In the genomic region with DNA sequence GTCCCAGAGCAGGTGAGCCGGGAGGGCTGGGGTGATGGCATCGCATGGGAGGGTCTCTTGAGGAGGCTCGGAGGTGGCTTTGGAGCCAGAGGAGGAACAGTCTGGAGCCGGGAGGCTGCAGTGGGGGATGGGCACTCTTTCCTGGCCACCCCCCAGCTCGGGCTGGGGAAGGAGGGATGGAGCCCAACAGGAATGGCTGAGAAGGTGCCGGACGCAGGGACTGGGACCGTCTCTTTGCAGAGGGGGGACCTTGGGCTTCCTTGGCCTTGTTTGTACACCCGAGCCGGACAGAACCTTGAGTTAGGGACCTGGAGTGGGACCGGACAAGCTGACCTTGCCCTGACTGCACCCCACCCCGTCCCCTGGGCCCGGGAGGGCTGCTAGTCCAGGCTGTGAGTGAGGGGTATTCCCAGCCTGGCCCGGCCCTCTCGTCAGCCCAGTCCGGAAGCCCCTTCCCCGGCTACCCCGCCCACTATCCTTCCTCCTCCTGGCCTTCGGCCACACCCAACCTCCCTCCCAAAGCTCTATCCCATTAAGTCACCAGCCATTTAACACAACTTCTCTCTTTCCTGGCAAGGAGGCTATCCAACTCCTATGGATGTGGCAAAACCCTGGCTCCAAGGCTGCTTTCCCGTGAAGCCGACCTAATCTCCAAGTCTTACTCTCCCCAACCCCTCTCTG, we compare ENCODE assay signal across 11 cellular contexts. TPM values are rescaled to one million over a fixed set of nuclear protein-coding genes. Genes with fewer than 3 reads are reported as not detected.
DNase-seq lines count a peak whose midpoint lies in the region; ATAC-seq, FAIRE-seq and TF ChIP-seq lines count a peak whose summit lies in the region.
"Had no signal": no experiment of that assay in that cellular context is flagged by ENCODE, and none has a peak within 500 bp of the region (broad histone marks: within the 10 kb centered on the region; RNA-seq: fewer than 3 reads in every experiment).

No MANE protein-coding gene starts in this region.

- no peaks in the 10 kb centered on the region for H3K9me3 ChIP-seq in H1 (ENCODE audit: insufficient read depth in 2 of 2, low read depth in 1 of 2, low read length in 1 of 2)
- H3K9me3 ChIP-seq in muscle layer of colon (ENCODE audit: low read length), result no peaks in the 10 kb centered on the region

- peaks cover 14% of the 10 kb centered on the region for H3K4me1 Mint-ChIP-seq in HFFc6 (ENCODE audit: low read depth)

- H3K4me3 Mint-ChIP-seq in HFFc6, result peak overlapping the region; percentile 84; the same call in 1 of the 2 replicates
- H3K4me3 Mint-ChIP-seq: stimulated activated memory B cell treated with anti-CD40 and anti-IgM and Interleukin-4, amounts not matched to agents 10 μg/mL and 1 μg/mL and 100 μg/mL, for 72 hours had no signal

- H2BK15ac ChIP-seq in H1 (ENCODE audit: low read length), result no peak overlapping the region; the same call in 1 of the 2 replicates

- no peaks in the 10 kb centered on the region for H3K79me1 ChIP-seq in H1 (ENCODE audit: low read depth, low read length)

- peaks cover 2 to 10% of the 10 kb centered on the region in 2 experiments for H4K20me1 ChIP-seq in H1 (replicated peaks in 1 of 2; ENCODE audit: control insufficient read depth in 1 of 2, insufficient read depth in 2 of 2, low read length in 2 of 2)

- TF ChIP-seq RAD21 in H1 (IDR thresholded peaks at IDR 0.05 in 1 of 2, conservative IDR thresholded peaks at IDR 0.05 in 1 of 2; ENCODE audit: low read depth in 2 of 2, low read length in 2 of 2), result no peak

- H3K27me3 Mint-ChIP-seq in HFFc6 (ENCODE audit: insufficient read depth), result peaks cover 2% of the 10 kb centered on the region

- ATAC-seq in HG03520 (IDR thresholded peaks at IDR 0.05; ENCODE audit: unreplicated experiment) (no peak), GM21737 (IDR thresholded peaks at IDR 0.05; ENCODE audit: unreplicated experiment) (no peak)

- POLR2A ChIA-PET in H1 (lab: Charles Lee; ENCODE audit: partially characterized antibody), result interaction anchor here (0.6 to 1.8 kb wide), 9 partner anchors 8 to 64 kb away, joined by 3 to 6 read pairs (median 3); no protein-coding TSS in a partner anchor

- peak overlapping the region; percentile 52 for H4K91ac ChIP-seq in H1 (replicated peaks; ENCODE audit: insufficient read length, low read length)

- no peak overlapping the region for H4K5ac ChIP-seq in H1 (ENCODE audit: insufficient read length, low read depth, low read length)

- H3K18ac ChIP-seq in H1 (ENCODE audit: extremely low read depth, low read length), result peak overlapping the region; percentile 81; the same call in 1 of the 2 replicates

- H3K36me3 Mint-ChIP-seq in HFFc6 (ENCODE audit: low read depth), result peaks cover 6% of the 10 kb centered on the region

- TF ChIP-seq CTCF in HFFc6 (IDR thresholded peaks at IDR 0.05), result no peak
- no peak for TF ChIP-seq CTCF in H1 (IDR thresholded peaks at IDR 0.05; ENCODE audit: control extremely low read depth in 1 of 3, insufficient read depth in 1 of 3, low read depth in 1 of 3, low read length in 3 of 3)

- TF ChIP-seq EP300 in H1 (IDR thresholded peaks at IDR 0.05; ENCODE audit: borderline replicate concordance in 1 of 2, low read depth in 2 of 2, low read length in 2 of 2), result no peak

- H2BK120ac ChIP-seq in H1 (replicated peaks; ENCODE audit: low read depth, low read length), result peak overlapping the region; percentile 13

- H3K27ac ChIP-seq in ACC112 (ENCODE audit: low read depth, low read length) (no peak overlapping the region), H1 (ENCODE audit: low read depth, low read length) (no peak overlapping the region), muscle layer of colon (ENCODE audit: low read depth, low read length) (peak overlapping the region; percentile 79)

- peak; percentile 32 for DNase-seq in HFFc6
- peak in 1 of 2 experiments; percentile 77 for DNase-seq in H1 (ENCODE audit: low read depth in 1 of 2, low spot score in 2 of 2)
- DNase-seq in DMS153 (lab: John Stamatoyannopoulos, UW), result no peak
- DNase-seq in D341Med (ENCODE audit: low spot score), result no peak
- DNase-seq: NCI-H1436 treated with DMSO at 0.1 percent for 48 hours had no signal

- no peak overlapping the region for H3K9ac ChIP-seq in H1 (replicated peaks in 1 of 4; ENCODE audit: extremely low read depth in 1 of 4, low read depth in 3 of 4, low read length in 3 of 4)
- no peak overlapping the region for H3K9ac ChIP-seq in muscle layer of colon (ENCODE audit: low read length)

- peaks cover 18% of the 10 kb centered on the region; the same call in 1 of the 2 replicates for H3K23me2 ChIP-seq in H1 (ENCODE audit: low read depth, low read length)

- H3K27ac Mint-ChIP-seq in HFFc6, result peak overlapping the region; percentile 82
- H3K27ac Mint-ChIP-seq: stimulated activated memory B cell treated with anti-CD40 and anti-IgM and Interleukin-4, amounts not matched to agents 10 μg/mL and 1 μg/mL and 100 μg/mL, for 72 hours had no signal

- no peak for FAIRE-seq in H1 (lab: Jason Lieb, UNC)
- FAIRE-seq: colon had no signal

- no peaks in the 10 kb centered on the region; the same call in 1 of the 2 replicates for H3K36me3 ChIP-seq in ACC112 (ENCODE audit: insufficient read depth, low read length)
- peaks cover 0 to 16% (median 2%) of the 10 kb centered on the region in 4 experiments; a peak in 2 of 8 replicates for H3K36me3 ChIP-seq in H1 (ENCODE audit: control insufficient read depth in 2 of 4, insufficient read depth in 4 of 4, low read length in 3 of 4)
- H3K36me3 ChIP-seq in muscle layer of colon (ENCODE audit: insufficient read depth, low read length), result peaks cover 13% of the 10 kb centered on the region

- H3K4me1 ChIP-seq in ACC112 (ENCODE audit: control insufficient read depth, insufficient read depth, low read length, unreplicated experiment), result no peaks in the 10 kb centered on the region
- peaks cover 3 to 14% (median 12%) of the 10 kb centered on the region in 4 experiments for H3K4me1 ChIP-seq in H1 (replicated peaks in 1 of 4; ENCODE audit: control insufficient read depth in 3 of 4, insufficient read depth in 4 of 4, low read length in 3 of 4)
- H3K4me1 ChIP-seq in muscle layer of colon (ENCODE audit: insufficient read depth, low read length), result peaks cover 13% of the 10 kb centered on the region

- no peak overlapping the region for H2AK5ac ChIP-seq in H1 (ENCODE audit: low read depth, low read length)

- CTCF ChIA-PET in H1 (lab: Charles Lee; ENCODE audit: partially characterized antibody), result interaction anchor here (0.6 to 4.0 kb wide), 8 partner anchors 9 to 93 kb away, joined by 3 to 23 read pairs (median 6); a partner anchor contains a TSS

- peak overlapping the region; percentile 64 for H3K4ac ChIP-seq in H1 (replicated peaks; ENCODE audit: insufficient read length, low read depth, low read length)

- H3K79me2 ChIP-seq in ACC112 (ENCODE audit: control insufficient read depth, insufficient read depth, low read length, unreplicated experiment) (no peaks in the 10 kb centered on the region), H1 (ENCODE audit: control insufficient read depth in 1 of 2, insufficient read depth in 2 of 2, low read length in 2 of 2) (no peaks in the 10 kb centered on the region)

- H3K23ac ChIP-seq in H1 (ENCODE audit: insufficient read length), result no peak overlapping the region

- peak overlapping the region; percentile 82 to 83 for H3K4me2 ChIP-seq in H1 (ENCODE audit: insufficient read depth in 1 of 2, low read depth in 2 of 2, low read length in 2 of 2)

- H3K9me3 Mint-ChIP-seq in HFFc6, result no peaks in the 10 kb centered on the region

- H3K27me3 ChIP-seq in ACC112 (ENCODE audit: insufficient read depth, low read length) (no peaks in the 10 kb centered on the region), H1 (replicated peaks in 1 of 4; ENCODE audit: control insufficient read depth in 3 of 4, extremely low read depth in 1 of 4, insufficient read depth in 3 of 4, low read length in 3 of 4) (peaks cover 0 to 16% (median 13%) of the 10 kb centered on the region in 4 experiments; a peak in 5 of 7 replicates), muscle layer of colon (ENCODE audit: control insufficient read depth in 1 of 2, insufficient read depth in 2 of 2, low read length in 2 of 2) (no peaks in the 10 kb centered on the region)

- peak overlapping the region; percentile 81 for H2AFZ ChIP-seq in ACC112 (ENCODE audit: low read length, unreplicated experiment)
- peak overlapping the region; percentile 80; the same call in 1 of the 2 replicates for H2AFZ ChIP-seq in H1 (ENCODE audit: low read length)

- H3K4me3 ChIP-seq in ACC112 (ENCODE audit: low read depth, low read length) (peak overlapping the region; percentile 90), H1 (ENCODE audit: extremely low read depth in 1 of 4, insufficient read depth in 2 of 4, low read depth in 3 of 4, low read length in 4 of 4) (peak overlapping the region; percentile 15 to 64 (median 36); a peak in 6 of 8 replicates), muscle layer of colon (ENCODE audit: low read depth in 1 of 2, low read length in 2 of 2) (peak overlapping the region; percentile 54 to 68)

- no peak overlapping the region for H3K56ac ChIP-seq in H1 (replicated peaks; ENCODE audit: insufficient read length, low read depth, low read length)

- no peak overlapping the region for H3K14ac ChIP-seq in H1 (ENCODE audit: insufficient read length)

- H2BK20ac ChIP-seq in H1 (ENCODE audit: low read length), result no peak overlapping the region

- peak overlapping the region; percentile 53; the same call in 1 of the 2 replicates for H2BK12ac ChIP-seq in H1 (ENCODE audit: low read depth, low read length)

- no peak overlapping the region; the same call in 1 of the 2 replicates for H4K8ac ChIP-seq in H1 (ENCODE audit: extremely low read depth, insufficient read depth, low read length)

- no peak for TF ChIP-seq POLR2A in H1 (IDR thresholded peaks at IDR 0.05; ENCODE audit: control extremely low read depth in 1 of 2, low read depth in 2 of 2, low read length in 2 of 2)

- 0 out of 2 replicates have a peak overlapping the region, but pooled peaks have one; percentile 35 for H2BK5ac ChIP-seq in H1 (ENCODE audit: low read depth, low read length)

- 31% methylated on average over 17 of the region's 21 CpGs; no CpG with 5 or more reads in 1 of the 2 experiments for WGBS in H1 (ENCODE audit: extremely low coverage in 1 of 2, insufficient coverage in 1 of 2, insufficient read length in 1 of 2, insufficient replicate concordance in 2 of 2, low coverage in 1 of 2, low lambda C conversion rate in 2 of 2, missing lambda C conversion rate in 1 of 2), 2 experiments

RNA-seq across cellular contexts. Expression of a gene that starts 0.9 kb away (rescaled TPM):
- total RNA-seq in HFFc6 (2021; fragmentation: NEBNext Ultra II Directional; extraction: Animal tissue kit (Norgen Biotek cat#: 25700)), result 1 to 10 TPM; 7.1 to 8.8 (median 7.4) TPM
- 0.50 and 0.75 TPM in 2 replicates for total RNA-seq in H1 (2021; fragmentation: NEBNext Ultra II Directional; extraction: Animal tissue kit (Norgen Biotek cat#: 25700))
- 0.39 and 0.80 TPM in 2 replicates for polyA plus RNA-seq in H1 (2011; rRNA removed)
- polyA plus RNA-seq in H1 (2011; cell fraction: cytosol; rRNA removed), result 0.31 TPM
- polyA plus RNA-seq in H1 (2011; cell fraction: nucleus; rRNA removed), result 0.20 TPM
- polyA plus RNA-seq in H1 (2012, experiment 1 of 2), result 0.22 to 0.59 TPM (median 0.48 TPM) in 4 replicates
- polyA plus RNA-seq in H1 (2012, experiment 2 of 2), result 0.39 TPM
- 0.97 TPM for polyA plus RNA-seq in H1 (2013, experiment 1 of 2)
- polyA plus RNA-seq in H1 (2013, experiment 2 of 2), result 1.2 TPM
- polyA minus RNA-seq in H1 (2011; rRNA and poly(A)+ RNA removed), result 0.10 and 0.22 TPM in 2 replicates
- polyA minus RNA-seq in H1 (2011; cell fraction: cytosol; rRNA and poly(A)+ RNA removed), result not detected
- 0.40 TPM for polyA minus RNA-seq in H1 (2011; cell fraction: nucleus; rRNA and poly(A)+ RNA removed)

RNA-seq across cellular contexts. Expression of a gene that starts 19.1 kb away (rescaled TPM):
- total RNA-seq in HFFc6 (2021; fragmentation: NEBNext Ultra II Directional; extraction: Animal tissue kit (Norgen Biotek cat#: 25700)), result 10 to 100 TPM; 22.7 to 25.3 (median 24.9) TPM
- 29.9 and 36.2 TPM in 2 replicates for total RNA-seq in H1 (2021; fragmentation: NEBNext Ultra II Directional; extraction: Animal tissue kit (Norgen Biotek cat#: 25700))
- polyA plus RNA-seq in H1 (2011; rRNA removed), result 25.8 and 44.1 TPM in 2 replicates
- polyA plus RNA-seq in H1 (2011; cell fraction: cytosol; rRNA removed), result 33.5 TPM
- polyA plus RNA-seq in H1 (2011; cell fraction: nucleus; rRNA removed), result 65.4 TPM
- 15.6 to 34.3 TPM (median 26.9 TPM) in 4 replicates for polyA plus RNA-seq in H1 (2012, experiment 1 of 2)
- 19.2 TPM for polyA plus RNA-seq in H1 (2012, experiment 2 of 2)
- 28.0 TPM for polyA plus RNA-seq in H1 (2013, experiment 1 of 2)
- polyA plus RNA-seq in H1 (2013, experiment 2 of 2), result 26.4 TPM
- 7.5 and 9.4 TPM in 2 replicates for polyA minus RNA-seq in H1 (2011; rRNA and poly(A)+ RNA removed)
- 17.5 TPM for polyA minus RNA-seq in H1 (2011; cell fraction: cytosol; rRNA and poly(A)+ RNA removed)
- 16.0 TPM for polyA minus RNA-seq in H1 (2011; cell fraction: nucleus; rRNA and poly(A)+ RNA removed)

RNA-seq across cellular contexts. Expression of a gene that starts 22.3 kb away (rescaled TPM):
- under 1 TPM in 4 of 6 experiments, not detected in 2; 0.10 to 0.17 (median 0.11) TPM for total RNA-seq in HFFc6 (2021; fragmentation: NEBNext Ultra II Directional; extraction: Animal tissue kit (Norgen Biotek cat#: 25700))
- total RNA-seq in H1 (2021; fragmentation: NEBNext Ultra II Directional; extraction: Animal tissue kit (Norgen Biotek cat#: 25700)), result 0.96 and 1.2 TPM in 2 replicates
- polyA plus RNA-seq in H1 (2011; rRNA removed), result 1.0 and 1.3 TPM in 2 replicates
- 0.70 TPM for polyA plus RNA-seq in H1 (2011; cell fraction: cytosol; rRNA removed)
- 2.2 TPM for polyA plus RNA-seq in H1 (2011; cell fraction: nucleus; rRNA removed)
- 0.86 to 1.2 TPM (median 0.93 TPM) in 4 replicates for polyA plus RNA-seq in H1 (2012, experiment 1 of 2)
- 0.75 TPM for polyA plus RNA-seq in H1 (2012, experiment 2 of 2)
- polyA plus RNA-seq in H1 (2013, experiment 1 of 2), result 2.5 TPM
- 2.3 TPM for polyA plus RNA-seq in H1 (2013, experiment 2 of 2)
- 0.82 and 1.3 TPM in 2 replicates for polyA minus RNA-seq in H1 (2011; rRNA and poly(A)+ RNA removed)
- 1.0 TPM for polyA minus RNA-seq in H1 (2011; cell fraction: cytosol; rRNA and poly(A)+ RNA removed)
- 0.80 TPM for polyA minus RNA-seq in H1 (2011; cell fraction: nucleus; rRNA and poly(A)+ RNA removed)

RNA-seq across cellular contexts. Expression of a gene that starts 34.8 kb away (rescaled TPM):
- total RNA-seq in HFFc6 (2021; fragmentation: NEBNext Ultra II Directional; extraction: Animal tissue kit (Norgen Biotek cat#: 25700)), result 10 to 100 TPM; 73.5 to 90.1 (median 78.3) TPM
- total RNA-seq in H1 (2021; fragmentation: NEBNext Ultra II Directional; extraction: Animal tissue kit (Norgen Biotek cat#: 25700)), result 74.2 and 76.1 TPM in 2 replicates
- 42.9 and 63.9 TPM in 2 replicates for polyA plus RNA-seq in H1 (2011; rRNA removed)
- 62.4 TPM for polyA plus RNA-seq in H1 (2011; cell fraction: cytosol; rRNA removed)
- 98.9 TPM for polyA plus RNA-seq in H1 (2011; cell fraction: nucleus; rRNA removed)
- 44.6 to 66.7 TPM (median 62.4 TPM) in 4 replicates for polyA plus RNA-seq in H1 (2012, experiment 1 of 2)
- polyA plus RNA-seq in H1 (2012, experiment 2 of 2), result 60.0 TPM
- 69.5 TPM for polyA plus RNA-seq in H1 (2013, experiment 1 of 2)
- 62.3 TPM for polyA plus RNA-seq in H1 (2013, experiment 2 of 2)
- 5.2 and 6.5 TPM in 2 replicates for polyA minus RNA-seq in H1 (2011; rRNA and poly(A)+ RNA removed)
- 25.2 TPM for polyA minus RNA-seq in H1 (2011; cell fraction: cytosol; rRNA and poly(A)+ RNA removed)
- 26.3 TPM for polyA minus RNA-seq in H1 (2011; cell fraction: nucleus; rRNA and poly(A)+ RNA removed)

RNA-seq across cellular contexts. Expression of a gene that starts 50.2 kb away (rescaled TPM):
- 100 to 1,000 TPM in 2 of 6 experiments, 10 to 100 TPM in 4; 75.1 to 101 (median 79.6) TPM for total RNA-seq in HFFc6 (2021; fragmentation: NEBNext Ultra II Directional; extraction: Animal tissue kit (Norgen Biotek cat#: 25700))
- total RNA-seq in H1 (2021; fragmentation: NEBNext Ultra II Directional; extraction: Animal tissue kit (Norgen Biotek cat#: 25700)), result 59.6 and 62.5 TPM in 2 replicates
- polyA plus RNA-seq in H1 (2011; rRNA removed), result 71.3 and 110 TPM in 2 replicates
- polyA plus RNA-seq in H1 (2011; cell fraction: cytosol; rRNA removed), result 71.6 TPM
- polyA plus RNA-seq in H1 (2011; cell fraction: nucleus; rRNA removed), result 146 TPM
- 48.8 to 71.1 TPM (median 62.8 TPM) in 4 replicates for polyA plus RNA-seq in H1 (2012, experiment 1 of 2)
- polyA plus RNA-seq in H1 (2012, experiment 2 of 2), result 48.1 TPM
- 64.5 TPM for polyA plus RNA-seq in H1 (2013, experiment 1 of 2)
- 71.3 TPM for polyA plus RNA-seq in H1 (2013, experiment 2 of 2)
- 30.6 and 31.0 TPM in 2 replicates for polyA minus RNA-seq in H1 (2011; rRNA and poly(A)+ RNA removed)
- 48.5 TPM for polyA minus RNA-seq in H1 (2011; cell fraction: cytosol; rRNA and poly(A)+ RNA removed)
- polyA minus RNA-seq in H1 (2011; cell fraction: nucleus; rRNA and poly(A)+ RNA removed), result 41.9 TPM

Comparison
In these comparisons a context has a peak if more than half of its experiments do, and no peak if none do; other contexts are left out.
1. H3K4me3 ChIP-seq: peak in every context shown above with its lines; median percentile 90 in ACC112; 61 in muscle layer of colon; 36 in H1.